In genomic region chr1:86138746-86139145, GRCh38 we compare ENCODE assay signal across 32 cellular contexts. TPM values are rescaled to one million over a fixed set of nuclear protein-coding genes. Genes with fewer than 3 reads are reported as not detected.
"Had no signal": no experiment of that assay in that cellular context is flagged by ENCODE, and none has a peak within 500 bp of the region (broad histone marks: within the 10 kb centered on the region; RNA-seq: fewer than 3 reads in every experiment).

No MANE protein-coding gene starts in this region.

- H3K4me1 ChIP-seq: body of pancreas, breast epithelium, SJCRH30 had no signal

- H3K36me3 ChIP-seq: breast epithelium, MG63, SJCRH30, WERI-Rb-1 had no signal

- H3K4me3 ChIP-seq: body of pancreas, breast epithelium, MG63, SJCRH30, SK-N-MC had no signal

- DNase-seq: activated CD4-positive, alpha-beta T cell treated with anti-CD3 and anti-CD28 coated beads for 1 hour; activated CD4-positive, alpha-beta T cell treated with anti-CD3 and anti-CD28 coated beads for 48 hours; activated CD4-positive, CD25-positive, alpha-beta regulatory T cell; activated CD8-positive, alpha-beta T cell treated with anti-CD3 and anti-CD28 coated beads for 36 hours; activated gamma-delta T cell; activated naive CD4-positive, alpha-beta T cell treated with Interleukin-2 at 50 U/mL for 16 hours; activated naive CD8-positive, alpha-beta T cell treated with anti-CD3 and anti-CD28 coated beads, Interleukin-2, amount 10 ng/mL, durations not matched to agents 7 days and 5 days; activated T-cell treated with anti-CD3 and anti-CD28 coated beads, Interleukin-2, amount 50 U/mL, for 1 hour; activated T-cell treated with anti-CD3 and anti-CD28 coated beads, Interleukin-2, amount 50 U/mL, for 72 hours; body of pancreas; Karpas-422; MG63; NCI-H1048; NCI-H1105 treated with DMSO at 0.1 percent for 48 hours; NCI-H1436; NCI-H1694; NCI-H1930; NCI-H2081 treated with DMSO at 0.1 percent for 48 hours; NCI-H510A; NCI-H526; NCI-H748 treated with DMSO at 0.1 percent for 48 hours; NK-92 treated with Interleukin-12 subunit alpha and Interleukin-12 subunit beta, amount 100 ng/mL, for 24 hours; SHP77; SJCRH30; T1000; WERI-Rb-1 had no signal

- FAIRE-seq: astrocyte had no signal

- H3K27me3 ChIP-seq: body of pancreas, breast epithelium, MG63, SJCRH30 had no signal

- H3K27ac ChIP-seq: body of pancreas, breast epithelium, SJCRH30, SK-N-MC, WERI-Rb-1 had no signal

- ATAC-seq: activated CD8-positive, alpha-beta T cell treated with anti-CD3 and anti-CD28 coated beads for 36 hours; activated T-cell treated with anti-CD3 and anti-CD28 coated beads, Interleukin-2, amount 50 U/mL, for 72 hours; activated T-helper 17 cell treated with anti-CD3 and anti-CD28 coated beads, Interleukin-2, amount 50 U/mL, for 72 hours; body of pancreas had no signal

- H3K9me3 ChIP-seq: body of pancreas, breast epithelium, MG63, SJCRH30 had no signal

RNA-seq across cellular contexts. Expression of gene COL24A1, which starts 17.8 kb away (rescaled TPM):
- total RNA-seq: activated CD8-positive, alpha-beta memory T cell treated with anti-CD3 and anti-CD28 coated beads for 36 hours; activated CD8-positive, alpha-beta T cell treated with anti-CD3 and anti-CD28 coated beads for 36 hours; activated naive CD8-positive, alpha-beta T cell treated with anti-CD3 and anti-CD28 coated beads, Interleukin-2, amount 10 ng/mL, durations not matched to agents 7 days and 5 days; activated T-helper 17 cell treated with anti-CD3 and anti-CD28 coated beads, Interleukin-2, amount 50 U/mL, for 72 hours; T-helper 2 cell treated with Interferon-gamma antibody and Interleukin-4, amounts not matched to agents 100 ng/mL and 5 ng/mL, for 36 hours had no signal
